ENCODE assay signal across 14 cellular contexts in genomic region chr11:15714641-15715399, GRCh38.
DNase-seq lines count a peak whose midpoint lies in the region; ATAC-seq lines count a peak whose summit lies in the region.
"Had no signal": no experiment of that assay in that cellular context is flagged by ENCODE, and none has a peak within 500 bp of the region (broad histone marks: within the 10 kb centered on the region; RNA-seq: fewer than 3 reads in every experiment).

No MANE protein-coding gene starts in this region.

- no peak for ATAC-seq in HG02870 (IDR thresholded peaks at IDR 0.05; ENCODE audit: unreplicated experiment)
- no peak for ATAC-seq in HG03159 (IDR thresholded peaks at IDR 0.05; ENCODE audit: unreplicated experiment)
- ATAC-seq: natural killer cell treated with Interleukin-12 subunit alpha and Interleukin-12 subunit beta and Interleukin-15 and Interleukin-18, amount 100 ng/mL, for 72 hours had no signal

- DNase-seq in NCI-H1417 (lab: John Stamatoyannopoulos, UW) (peak; percentile 79 to 99 (median 98)), NCI-H2227 treated with DMSO at 0.1 percent for 48 hours (lab: John Stamatoyannopoulos, UW) (peak; percentile 14), dedifferentiated amniotic fluid mesenchymal stem cell (ENCODE audit: extremely low spot score) (peak; percentile 25), LoVo (ENCODE audit: low spot score) (no peak), NCI-H526 treated with DMSO at 0.1 percent for 48 hours (lab: John Stamatoyannopoulos, UW) (no peak)
- DNase-seq: activated CD4-positive, alpha-beta T cell treated with anti-CD3 and anti-CD28 coated beads, Interleukin-2, amount 10 ng/mL, durations not matched to agents 24 days and 14 days; activated naive CD4-positive, alpha-beta T cell; AML-193; effector CD8-positive, alpha-beta T cell; RPMI8226; stimulated activated CD4-positive, alpha-beta T cell treated with anti-CD3 and anti-CD28 coated beads, Interleukin-4, amount 100 ng/mL, for 1 hour had no signal

Comparison
In these comparisons a context has a peak if more than half of its experiments do, and no peak if none do; other contexts are left out.
1. DNase-seq: peak in NCI-H1417 (3 of 3), NCI-H2227 treated with DMSO at 0.1 percent for 48 hours (single experiment) and dedifferentiated amniotic fluid mesenchymal stem cell (single experiment); none in LoVo (single experiment) and NCI-H526 treated with DMSO at 0.1 percent for 48 hours (single experiment).